11 cellular contexts compared by ENCODE assay signal in the genomic region with DNA sequence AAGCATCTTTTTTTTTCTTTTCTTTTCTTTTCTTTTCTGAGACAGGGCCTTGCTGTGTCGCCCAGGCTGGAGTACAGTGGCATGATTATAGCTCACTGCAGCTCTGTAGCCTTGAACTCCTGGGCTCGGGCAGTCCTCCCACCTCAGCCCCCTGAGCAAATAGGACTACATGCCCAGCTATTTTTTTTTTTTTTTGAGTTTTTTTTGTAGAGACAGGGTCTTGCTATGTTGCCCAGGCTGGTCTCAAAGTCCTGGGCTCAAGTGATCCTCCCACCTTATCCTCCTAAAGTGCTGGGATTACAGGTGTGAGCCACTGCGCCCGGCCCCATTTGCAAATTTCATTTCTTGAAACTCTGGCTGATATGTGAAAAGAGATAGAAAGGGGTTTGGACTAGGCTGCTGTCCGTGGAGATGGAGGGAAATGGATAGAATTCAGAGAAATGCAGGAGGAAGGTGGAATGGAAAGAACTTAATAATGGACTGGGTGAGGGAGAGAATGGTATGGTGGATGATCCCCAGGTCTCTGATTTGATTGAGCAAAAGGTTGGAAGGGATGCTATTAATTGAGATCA. TPM values are rescaled to one million over a fixed set of nuclear protein-coding genes. Genes with fewer than 3 reads are reported as not detected.
DNase-seq lines count a peak whose midpoint lies in the region; ATAC-seq and TF ChIP-seq lines count a peak whose summit lies in the region.
"Had no signal": no experiment of that assay in that cellular context is flagged by ENCODE, and none has a peak within 500 bp of the region (broad histone marks: within the 10 kb centered on the region; RNA-seq: fewer than 3 reads in every experiment).

No MANE protein-coding gene starts in this region.

- peak overlapping the region; percentile 8 for H3K4me3 Mint-ChIP-seq in activated T-cell treated with anti-CD3 and anti-CD28 coated beads, Interleukin-2, amount 50 U/mL, for 24 hours
- H3K4me3 Mint-ChIP-seq in activated T-cell treated with anti-CD3 and anti-CD28 coated beads, Interleukin-2, amount 50 U/mL, for 4 hours = no peak overlapping the region
- no peak overlapping the region for H3K4me3 Mint-ChIP-seq in activated CD4-positive, alpha-beta memory T cell treated with anti-CD3 and anti-CD28 coated beads for 36 hours
- H3K4me3 Mint-ChIP-seq: neural crest cell had no signal

- no peak overlapping the region for H3K4me2 ChIP-seq in hepatocyte

- DNase-seq in activated T-cell treated with anti-CD3 and anti-CD28 coated beads, Interleukin-2, amount 50 U/mL, for 24 hours = no peak
- DNase-seq in activated T-cell treated with anti-CD3 and anti-CD28 coated beads, Interleukin-2, amount 50 U/mL, for 4 hours = no peak
- no peak for DNase-seq in activated CD4-positive, alpha-beta memory T cell treated with anti-CD3 and anti-CD28 coated beads for 36 hours
- no peak for DNase-seq in hepatocyte (ENCODE audit: low spot score)
- DNase-seq in stimulated activated CD4-positive, alpha-beta T cell treated with anti-CD3 and anti-CD28 coated beads, Interleukin-12 subunit alpha, Interleukin-12 subunit beta, amount 100 ng/mL, for 4 hours = no peak
- no peak for DNase-seq in psoas muscle
- DNase-seq: brain microvascular endothelial cell, DND-41 had no signal

- no peak for TF ChIP-seq CTCF in hepatocyte (IDR thresholded peaks at IDR 0.05; ENCODE audit: poor library complexity)
- TF ChIP-seq CTCF in psoas muscle (IDR thresholded peaks at IDR 0.05) = no peak

- no peaks in the 10 kb centered on the region for H3K36me3 ChIP-seq in hepatocyte (replicated peaks; ENCODE audit: insufficient read depth, low read depth)
- H3K36me3 ChIP-seq in stomach smooth muscle (ENCODE audit: control insufficient read depth in 2 of 2, insufficient read depth in 2 of 2, low read length in 2 of 2) = peaks cover 4% of the 10 kb centered on the region in 2 donors
- no peaks in the 10 kb centered on the region for H3K36me3 ChIP-seq in psoas muscle (ENCODE audit: insufficient read depth in 1 of 2, low read depth in 1 of 2)
- H3K36me3 ChIP-seq: brain microvascular endothelial cell had no signal

- ATAC-seq in activated T-cell treated with anti-CD3 and anti-CD28 coated beads, Interleukin-2, amount 50 U/mL, for 4 hours = no peak
- ATAC-seq in HG02938 (IDR thresholded peaks at IDR 0.05; ENCODE audit: unreplicated experiment) (no peak), psoas muscle (no peak)

- no peaks in the 10 kb centered on the region for H3K9me2 ChIP-seq in hepatocyte (replicated peaks; ENCODE audit: insufficient read depth)

- H3K36me3 Mint-ChIP-seq in activated T-cell treated with anti-CD3 and anti-CD28 coated beads, Interleukin-2, amount 50 U/mL, for 24 hours (ENCODE audit: low read depth) = peaks cover 98% of the 10 kb centered on the region
- peaks cover 67% of the 10 kb centered on the region for H3K36me3 Mint-ChIP-seq in activated T-cell treated with anti-CD3 and anti-CD28 coated beads, Interleukin-2, amount 50 U/mL, for 4 hours (ENCODE audit: insufficient read depth)
- H3K36me3 Mint-ChIP-seq in activated CD4-positive, alpha-beta memory T cell treated with anti-CD3 and anti-CD28 coated beads for 36 hours = peaks cover 44% of the 10 kb centered on the region

- WGBS in hepatocyte (ENCODE audit: low lambda C conversion rate, missing lambda C conversion rate) = 84% methylated on average over 5 of the region's 5 CpGs
- 94 to 96% (median 94%) methylated on average over 5 of the region's 5 CpGs for WGBS in psoas muscle, 3 donors

- peak overlapping the region; percentile 90 for H3K27ac Mint-ChIP-seq in activated T-cell treated with anti-CD3 and anti-CD28 coated beads, Interleukin-2, amount 50 U/mL, for 24 hours
- H3K27ac Mint-ChIP-seq in activated CD4-positive, alpha-beta memory T cell treated with anti-CD3 and anti-CD28 coated beads for 36 hours = peak overlapping the region; percentile 77

- H3K27ac ChIP-seq in hepatocyte (peak overlapping the region; percentile 1), stomach smooth muscle (ENCODE audit: low read length) (peak overlapping the region; percentile 19), psoas muscle (no peak overlapping the region)
- H3K27ac ChIP-seq: brain microvascular endothelial cell had no signal

- peaks cover 97% of the 10 kb centered on the region for H3K4me1 Mint-ChIP-seq in activated T-cell treated with anti-CD3 and anti-CD28 coated beads, Interleukin-2, amount 50 U/mL, for 24 hours (ENCODE audit: low read depth)
- H3K4me1 Mint-ChIP-seq in activated T-cell treated with anti-CD3 and anti-CD28 coated beads, Interleukin-2, amount 50 U/mL, for 4 hours (ENCODE audit: low read depth) = peaks cover 94% of the 10 kb centered on the region
- H3K4me1 Mint-ChIP-seq in activated CD4-positive, alpha-beta memory T cell treated with anti-CD3 and anti-CD28 coated beads for 36 hours (ENCODE audit: low read depth) = peaks cover 89% of the 10 kb centered on the region

- H3K9ac ChIP-seq in stomach smooth muscle (ENCODE audit: low read length in 2 of 2) = no peak overlapping the region

- no peaks in the 10 kb centered on the region for H4K20me1 ChIP-seq in hepatocyte (ENCODE audit: insufficient read depth, poor library complexity, severe bottlenecking)

- peaks cover 23% of the 10 kb centered on the region for H3K79me2 ChIP-seq in hepatocyte

- no peaks in the 10 kb centered on the region for H3K27me3 Mint-ChIP-seq in activated T-cell treated with anti-CD3 and anti-CD28 coated beads, Interleukin-2, amount 50 U/mL, for 24 hours
- H3K27me3 Mint-ChIP-seq in activated T-cell treated with anti-CD3 and anti-CD28 coated beads, Interleukin-2, amount 50 U/mL, for 4 hours (ENCODE audit: low read depth) = no peaks in the 10 kb centered on the region
- H3K27me3 Mint-ChIP-seq in activated CD4-positive, alpha-beta memory T cell treated with anti-CD3 and anti-CD28 coated beads for 36 hours = no peaks in the 10 kb centered on the region

- no peaks in the 10 kb centered on the region for H3K9me3 Mint-ChIP-seq in activated T-cell treated with anti-CD3 and anti-CD28 coated beads, Interleukin-2, amount 50 U/mL, for 24 hours
- H3K9me3 Mint-ChIP-seq in activated T-cell treated with anti-CD3 and anti-CD28 coated beads, Interleukin-2, amount 50 U/mL, for 4 hours = no peaks in the 10 kb centered on the region
- no peaks in the 10 kb centered on the region for H3K9me3 Mint-ChIP-seq in activated CD4-positive, alpha-beta memory T cell treated with anti-CD3 and anti-CD28 coated beads for 36 hours
- H3K9me3 Mint-ChIP-seq: neural crest cell had no signal

- H3K27me3 ChIP-seq in hepatocyte (no peaks in the 10 kb centered on the region), stomach smooth muscle (ENCODE audit: control insufficient read depth in 1 of 2, insufficient read depth in 2 of 2, low read length in 2 of 2) (no peaks in the 10 kb centered on the region), psoas muscle (ENCODE audit: insufficient read depth in 3 of 3, low read length in 2 of 3) (no peaks in the 10 kb centered on the region)
- H3K27me3 ChIP-seq: brain microvascular endothelial cell had no signal

- POLR2A ChIA-PET in activated CD4-positive, alpha-beta memory T cell treated with anti-CD3 and anti-CD28 coated beads for 36 hours (lab: Charles Lee) = interaction anchor here (1.2 kb wide), 1 partner anchor 10 kb away, joined by 3 read pairs; no protein-coding TSS in a partner anchor

- CTCF ChIA-PET in activated CD4-positive, alpha-beta memory T cell treated with anti-CD3 and anti-CD28 coated beads for 36 hours (lab: Charles Lee) = no interaction called here

- no peak overlapping the region for H2AFZ ChIP-seq in hepatocyte

- peaks cover 34% of the 10 kb centered on the region for H3K4me1 ChIP-seq in hepatocyte (ENCODE audit: insufficient read depth)
- H3K4me1 ChIP-seq in stomach smooth muscle (ENCODE audit: control insufficient read depth, insufficient read depth, low read length) = peaks cover 16% of the 10 kb centered on the region
- no peaks in the 10 kb centered on the region for H3K4me1 ChIP-seq in psoas muscle

- intact Hi-C loops in activated CD4-positive, alpha-beta memory T cell treated with anti-CD3 and anti-CD28 coated beads for 36 hours (cut with micrococcal nuclease) = no loop called here
- intact Hi-C loops in psoas muscle (cut with DNase I) = no loop called here

- no peaks in the 10 kb centered on the region for H3K9me3 ChIP-seq in hepatocyte (ENCODE audit: low read depth)
- no peaks in the 10 kb centered on the region for H3K9me3 ChIP-seq in stomach smooth muscle (ENCODE audit: control insufficient read depth in 2 of 2, low read length in 2 of 2)
- H3K9me3 ChIP-seq in psoas muscle = no peaks in the 10 kb centered on the region

- H3K4me3 ChIP-seq in hepatocyte (no peak overlapping the region), stomach smooth muscle (ENCODE audit: low read length in 2 of 2) (no peak overlapping the region), psoas muscle (no peak overlapping the region)

RNA-seq across cellular contexts. Expression of a gene that starts 32.9 kb away (rescaled TPM):
- 100 to 1,000 TPM; 275 to 314 (median 282) TPM for total RNA-seq in activated T-cell treated with anti-CD3 and anti-CD28 coated beads, Interleukin-2, amount 50 U/mL, for 4 hours
- 100 to 1,000 TPM; 153 to 159 TPM for total RNA-seq in activated CD4-positive, alpha-beta memory T cell treated with anti-CD3 and anti-CD28 coated beads for 36 hours
- 33.9 and 37.6 TPM in 2 replicates for total RNA-seq in hepatocyte
- 18.3 and 23.4 TPM in 2 replicates for polyA plus RNA-seq in hepatocyte
- 1 to 10 TPM in 3 of 4 donors, under 1 TPM in 1; 0.73 to 2.5 (median 2.1) TPM for total RNA-seq in psoas muscle
- 1 to 10 TPM; 1.2 to 1.6 (median 1.5) TPM for polyA plus RNA-seq in psoas muscle

Comparison
In these comparisons a context has a peak if more than half of its experiments do, and no peak if none do; other contexts are left out.
1. RNA of a gene that starts 32.9 kb away (total RNA-seq): 275 to 314 TPM in activated T-cell treated with anti-CD3 and anti-CD28 coated beads, Interleukin-2, amount 50 U/mL, for 4 hours, 153 to 159 TPM in activated CD4-positive, alpha-beta memory T cell treated with anti-CD3 and anti-CD28 coated beads for 36 hours and 33.9 to 37.6 TPM in hepatocyte; 0.73 to 2.5 TPM in psoas muscle; every median in the first group is over 10 times any median in the second.